In genomic region chrX:19373034-19373891, GRCh38 we compare ENCODE assay signal across 10 cellular contexts. TPM values are rescaled to one million over a fixed set of nuclear protein-coding genes. Genes with fewer than 3 reads are reported as not detected.
DNase-seq lines count a peak whose midpoint lies in the region; ATAC-seq, FAIRE-seq and TF ChIP-seq lines count a peak whose summit lies in the region.
"Had no signal": no experiment of that assay in that cellular context is flagged by ENCODE, and none has a peak within 500 bp of the region (broad histone marks: within the 10 kb centered on the region; RNA-seq: fewer than 3 reads in every experiment).

No MANE protein-coding gene starts in this region.

- intact Hi-C loops in adrenal gland (cut with DNase I), result loop anchor here in 1 of 2 donors (5.0 kb wide), 1 partner anchor 159 kb away; no protein-coding TSS in a partner anchor
- intact Hi-C loops in pancreas (cut with DNase I), result loop anchor here in 1 of 3 donors (10.0 kb wide), 1 partner anchor 162 kb away; no protein-coding TSS in a partner anchor

- no peak for TF ChIP-seq POLR2A in adrenal gland (IDR thresholded peaks at IDR 0.05)

- peak overlapping the region; percentile 88 for H3K4me3 Mint-ChIP-seq in activated T-cell treated with anti-CD3 and anti-CD28 coated beads, Interleukin-2, amount 50 U/mL, for 4 hours
- peak overlapping the region; percentile 87 for H3K4me3 Mint-ChIP-seq in memory B cell

- H3K9me3 ChIP-seq in adrenal gland (replicated peaks in 1 of 3) (no peaks in the 10 kb centered on the region), thoracic aorta (no peaks in the 10 kb centered on the region), pancreas (no peaks in the 10 kb centered on the region)

- no peak for FAIRE-seq in pancreas (lab: Jason Lieb, UNC)

- H3K27me3 Mint-ChIP-seq in activated T-cell treated with anti-CD3 and anti-CD28 coated beads, Interleukin-2, amount 50 U/mL, for 4 hours (ENCODE audit: low read depth), result no peaks in the 10 kb centered on the region
- H3K27me3 Mint-ChIP-seq in memory B cell, result peaks cover 2% of the 10 kb centered on the region
- H3K27me3 Mint-ChIP-seq: activated naive CD8-positive, alpha-beta T cell had no signal

- no peak overlapping the region for H3K27ac Mint-ChIP-seq in memory B cell
- H3K27ac Mint-ChIP-seq: activated naive CD8-positive, alpha-beta T cell had no signal

- H3K36me3 Mint-ChIP-seq in activated T-cell treated with anti-CD3 and anti-CD28 coated beads, Interleukin-2, amount 50 U/mL, for 4 hours (ENCODE audit: insufficient read depth), result no peaks in the 10 kb centered on the region
- H3K36me3 Mint-ChIP-seq in memory B cell, result no peaks in the 10 kb centered on the region
- H3K36me3 Mint-ChIP-seq: activated naive CD8-positive, alpha-beta T cell had no signal

- H3K4me3 ChIP-seq in adrenal gland (peak overlapping the region in 1 of 4 donors; percentile 28), thoracic aorta (peak overlapping the region; percentile 73), pancreas (no peak overlapping the region)

- TF ChIP-seq CTCF in adrenal gland (IDR thresholded peaks at IDR 0.05), result no peak
- no peak for TF ChIP-seq CTCF in thoracic aorta (IDR thresholded peaks at IDR 0.05)
- TF ChIP-seq CTCF in pancreas (IDR thresholded peaks at IDR 0.05), result no peak

- DNase-seq in activated T-cell treated with anti-CD3 and anti-CD28 coated beads, Interleukin-2, amount 50 U/mL, for 4 hours, result no peak
- no peak for DNase-seq in activated T-cell treated with anti-CD3 and anti-CD28 coated beads, Interleukin-2, amount 50 U/mL, for 1 hour
- DNase-seq in adrenal gland (peak in 2 of 7 donors; percentile 23 to 24), memory B cell (ENCODE audit: low spot score in 2 of 2) (no peak), thoracic aorta (ENCODE audit: low spot score) (no peak), pancreas (no peak), DMS 273 treated with DMSO at 0.1 percent for 48 hours (lab: John Stamatoyannopoulos, UW) (no peak), C1 segment of cervical spinal cord (lab: John Stamatoyannopoulos, UW) (no peak)
- DNase-seq: RPMI8226 had no signal

- no peaks in the 10 kb centered on the region for H3K9me3 Mint-ChIP-seq in activated T-cell treated with anti-CD3 and anti-CD28 coated beads, Interleukin-2, amount 50 U/mL, for 4 hours
- H3K9me3 Mint-ChIP-seq in memory B cell, result no peaks in the 10 kb centered on the region

- H3K4me1 ChIP-seq in adrenal gland (replicated peaks in 1 of 2) (peaks cover 4 to 11% of the 10 kb centered on the region in 2 donors), thoracic aorta (ENCODE audit: control insufficient read depth in 1 of 2, low read depth in 2 of 2) (no peaks in the 10 kb centered on the region), pancreas (no peaks in the 10 kb centered on the region)

- no peak for ATAC-seq in activated T-cell treated with anti-CD3 and anti-CD28 coated beads, Interleukin-2, amount 50 U/mL, for 4 hours
- ATAC-seq in memory B cell (ENCODE audit: low read depth) (no peak), thoracic aorta (ENCODE audit: insufficient number of reproducible peaks, low FRiP score, low read depth) (no peak), pancreas (no peak)

- 4 to 41% (median 28%) methylated on average over 6 to 25 of the region's 25 CpGs for WGBS in adrenal gland, 4 donors
- 29 to 44% methylated on average over 25 of the region's 25 CpGs for WGBS in pancreas, 2 donors

- H3K4me1 Mint-ChIP-seq in activated T-cell treated with anti-CD3 and anti-CD28 coated beads, Interleukin-2, amount 50 U/mL, for 4 hours (ENCODE audit: low read depth), result peaks cover 5% of the 10 kb centered on the region
- peaks cover 7% of the 10 kb centered on the region for H3K4me1 Mint-ChIP-seq in memory B cell

- no peaks in the 10 kb centered on the region for H3K36me3 ChIP-seq in adrenal gland (replicated peaks in 1 of 2)
- no peaks in the 10 kb centered on the region for H3K36me3 ChIP-seq in thoracic aorta
- H3K36me3 ChIP-seq in pancreas, result no peaks in the 10 kb centered on the region

- peak overlapping the region in 4 of 5 donors; percentile 49 to 86 (median 71) for H3K27ac ChIP-seq in adrenal gland
- no peak overlapping the region for H3K27ac ChIP-seq in thoracic aorta
- no peak overlapping the region for H3K27ac ChIP-seq in pancreas

- H3K27me3 ChIP-seq in adrenal gland (no peaks in the 10 kb centered on the region), thoracic aorta (replicated peaks; ENCODE audit: insufficient read depth) (no peaks in the 10 kb centered on the region), pancreas (no peaks in the 10 kb centered on the region)

RNA-seq across cellular contexts. Expression of gene PDHA1, which starts 29.5 kb away (rescaled TPM):
- total RNA-seq in activated T-cell treated with anti-CD3 and anti-CD28 coated beads, Interleukin-2, amount 50 U/mL, for 4 hours, result 100 to 1,000 TPM; 226 to 249 (median 237) TPM
- total RNA-seq in adrenal gland (100 to 1,000 TPM in 5 of 8 donors, 10 to 100 TPM in 3; 50.7 to 172 (median 130) TPM), thoracic aorta (100 to 1,000 TPM in 1 of 2 donors, 10 to 100 TPM in 1; 47.8 to 102 TPM), pancreas (10 to 100 TPM; 76.8 to 96.0 (median 88.6) TPM)
- polyA plus RNA-seq in adrenal gland (100 to 1,000 TPM; 215 to 329 (median 253) TPM), pancreas (100 to 1,000 TPM; 132 to 161 TPM)

Comparison
In these comparisons a context has a peak if more than half of its experiments do, and no peak if none do; other contexts are left out.
1. H3K27ac ChIP-seq: peak in adrenal gland (4 of 5); none in thoracic aorta (0 of 2) and pancreas (0 of 4).